22 cellular contexts compared by ENCODE assay signal in the genomic region with DNA sequence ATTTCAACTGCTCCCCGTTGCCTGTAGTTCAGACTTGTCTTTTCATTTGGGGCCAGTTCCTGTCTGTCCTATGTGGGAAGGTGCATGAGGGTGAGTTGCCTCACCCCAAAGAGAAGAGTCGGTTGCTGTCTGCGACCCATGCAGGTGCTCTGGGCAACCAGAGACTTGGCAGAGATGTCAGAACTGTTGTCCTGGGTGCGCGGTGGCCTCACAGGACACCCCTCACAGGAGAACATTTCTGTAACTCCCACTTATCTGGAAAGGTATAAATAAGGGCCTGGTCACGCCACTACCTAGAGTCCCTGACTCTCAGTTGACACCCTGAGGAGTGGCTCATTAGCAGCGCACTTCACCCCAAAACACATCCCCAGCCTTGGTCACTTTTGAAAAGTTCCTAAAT. TPM values are rescaled to one million over a fixed set of nuclear protein-coding genes. Genes with fewer than 3 reads are reported as not detected.
DNase-seq lines count a peak whose midpoint lies in the region; ATAC-seq, FAIRE-seq and TF ChIP-seq lines count a peak whose summit lies in the region.
"Had no signal": no experiment of that assay in that cellular context is flagged by ENCODE, and none has a peak within 500 bp of the region (broad histone marks: within the 10 kb centered on the region; RNA-seq: fewer than 3 reads in every experiment).

No MANE protein-coding gene starts in this region.

- no peak overlapping the region for H3K4me2 ChIP-seq in HepG2 (ENCODE audit: low read depth, low read length)
- H3K4me2 ChIP-seq: BLaER1 had no signal

- peak; percentile 3 for DNase-seq in activated T-cell treated with anti-CD3 and anti-CD28 coated beads, Interleukin-2, amount 50 U/mL, for 1 hour
- DNase-seq in activated T-cell treated with anti-CD3 and anti-CD28 coated beads, Interleukin-2, amount 50 U/mL, for 48 hours: no peak
- peak in 2 of 3 donors; percentile 29 to 31 for DNase-seq in right lobe of liver
- no peak for DNase-seq in HepG2 (ENCODE audit: low spot score)
- no peak for DNase-seq in neural crest cell (ENCODE audit: low read depth, low spot score)
- DNase-seq in upper lobe of right lung: peak; percentile 36
- no peak for DNase-seq in NCI-H446 (lab: John Stamatoyannopoulos, UW)
- DNase-seq: CD4-positive, alpha-beta memory T cell; DMS153; DMS79; GDM1; GM23248; HCEC 1CT had no signal

- no peak overlapping the region for H2AFZ ChIP-seq in HepG2 (ENCODE audit: low read length)
- H2AFZ ChIP-seq: GM23248 had no signal

- H3K27me3 Mint-ChIP-seq in neural crest cell (ENCODE audit: low read depth): peaks cover 12% of the 10 kb centered on the region

- H3K9me3 Mint-ChIP-seq in neural crest cell: no peaks in the 10 kb centered on the region
- H3K9me3 Mint-ChIP-seq: CD4-positive, alpha-beta memory T cell had no signal

- no peak for TF ChIP-seq POLR2A in right lobe of liver (IDR thresholded peaks at IDR 0.05)
- TF ChIP-seq POLR2A in HepG2 (IDR thresholded peaks at IDR 0.05; ENCODE audit: insufficient read depth in 1 of 2, low read depth in 2 of 2, low read length in 2 of 2): no peak

- H3K4me1 ChIP-seq in right lobe of liver: no peaks in the 10 kb centered on the region
- no peaks in the 10 kb centered on the region for H3K4me1 ChIP-seq in HepG2 (ENCODE audit: insufficient read depth, low read length)
- H3K4me1 ChIP-seq in upper lobe of right lung: no peaks in the 10 kb centered on the region

- no peak for TF ChIP-seq RAD21 in HepG2 (CRISPR knock-in tag; IDR thresholded peaks at IDR 0.05)

- H3K4me1 Mint-ChIP-seq in neural crest cell: no peaks in the 10 kb centered on the region
- H3K4me1 Mint-ChIP-seq: CD14-positive monocyte; CD4-positive, alpha-beta memory T cell had no signal

- no peak overlapping the region for H3K9ac ChIP-seq in HepG2 (ENCODE audit: insufficient read depth, low read depth, low read length)
- H3K9ac ChIP-seq: BLaER1, GM23248 had no signal

- no peak overlapping the region for H3K27ac ChIP-seq in right lobe of liver
- H3K27ac ChIP-seq in HepG2 (ENCODE audit: extremely low read length, insufficient read depth, low read length): no peak overlapping the region
- H3K27ac ChIP-seq in upper lobe of right lung: no peak overlapping the region
- H3K27ac ChIP-seq: 22Rv1, BLaER1, GM23248 had no signal

- H3K4me3 ChIP-seq in right lobe of liver (no peak overlapping the region), HepG2 (replicated peaks in 1 of 3; ENCODE audit: insufficient read depth in 1 of 3, low read depth in 2 of 3, low read length in 3 of 3) (no peak overlapping the region), upper lobe of right lung (no peak overlapping the region)
- H3K4me3 ChIP-seq: BLaER1, GM23248 had no signal

- POLR2A ChIA-PET in HepG2 (lab: Yijun Ruan, JAX): no interaction called here

- H3K27ac Mint-ChIP-seq in neural crest cell (ENCODE audit: unreplicated experiment): no peak overlapping the region
- H3K27ac Mint-ChIP-seq: CD14-positive monocyte; CD4-positive, alpha-beta memory T cell had no signal

- in situ Hi-C loops in HepG2 (cut with HindIII; ENCODE audit: extremely low pct_ligation_motif_present, low pct_unique_long_range_greater_than_20kb): no loop called here

- intact Hi-C loops in right lobe of liver (cut with DNase I): no loop called here
- intact Hi-C loops in HepG2 (cut with micrococcal nuclease; ENCODE audit: unreplicated experiment): no loop called here
- intact Hi-C loops in upper lobe of right lung (cut with DNase I): no loop called here

- no peaks in the 10 kb centered on the region for H3K79me2 ChIP-seq in HepG2 (ENCODE audit: insufficient read depth, low read length)

- no peaks in the 10 kb centered on the region for H3K9me3 ChIP-seq in right lobe of liver
- H3K9me3 ChIP-seq in HepG2 (ENCODE audit: low read length): no peaks in the 10 kb centered on the region
- H3K9me3 ChIP-seq in upper lobe of right lung: no peaks in the 10 kb centered on the region
- H3K9me3 ChIP-seq: BLaER1 had no signal

- H4K20me1 ChIP-seq in HepG2 (ENCODE audit: insufficient read depth, low read length): no peaks in the 10 kb centered on the region

- no peak for TF ChIP-seq EP300 in HepG2 (IDR thresholded peaks at IDR 0.05; ENCODE audit: low read depth in 2 of 2, low read length in 2 of 2)
- TF ChIP-seq EP300 in HepG2 (CRISPR knock-in tag; IDR thresholded peaks at IDR 0.05; ENCODE audit: borderline replicate concordance): no peak

- H3K36me3 ChIP-seq in right lobe of liver (no peaks in the 10 kb centered on the region), HepG2 (replicated peaks in 1 of 2; ENCODE audit: control insufficient read depth in 1 of 2, insufficient read depth in 2 of 2, low read length in 2 of 2) (no peaks in the 10 kb centered on the region), upper lobe of right lung (no peaks in the 10 kb centered on the region)

- no peaks in the 10 kb centered on the region for H3K36me3 Mint-ChIP-seq in neural crest cell (ENCODE audit: low read depth)
- H3K36me3 Mint-ChIP-seq: CD4-positive, alpha-beta memory T cell had no signal

- TF ChIP-seq CTCF in right lobe of liver (IDR thresholded peaks at IDR 0.05) (no peak), HepG2 (CRISPR knock-in tag; IDR thresholded peaks at IDR 0.05) (no peak), neural crest cell (conservative IDR thresholded peaks at IDR 0.05) (no peak), upper lobe of right lung (IDR thresholded peaks at IDR 0.05) (no peak)

- no TSS peak for BruUV-seq in HepG2 (replicated peaks; lab: Mats Ljungman, UMichigan)

- ATAC-seq in right lobe of liver (no peak), HepG2 (no peak), upper lobe of right lung (no peak), HG03439 (IDR thresholded peaks at IDR 0.05; ENCODE audit: unreplicated experiment) (no peak)

- H3K27me3 ChIP-seq in right lobe of liver: no peaks in the 10 kb centered on the region
- peaks cover 1 to 20% of the 10 kb centered on the region in 2 experiments; a peak in 3 of 5 replicates for H3K27me3 ChIP-seq in HepG2 (ENCODE audit: control insufficient read depth in 1 of 2, insufficient read depth in 2 of 2, low read length in 2 of 2)
- H3K27me3 ChIP-seq in upper lobe of right lung: peaks cover 43% of the 10 kb centered on the region

- no peak for FAIRE-seq in HepG2 (lab: Jason Lieb, UNC)
- FAIRE-seq: GM12892, GM18507, H54, HTR-8/SVneo had no signal

- 53% methylated on average over 3 of the region's 7 CpGs for WGBS in right lobe of liver (ENCODE audit: insufficient coverage, low coverage, low lambda C conversion rate, missing lambda C conversion rate)
- WGBS in HepG2 (ENCODE audit: low lambda C conversion rate): 64% methylated on average over 7 of the region's 7 CpGs

- CTCF ChIA-PET in HepG2 (lab: Yijun Ruan, JAX; ENCODE audit: low intra/inter-chr PET ratio, low total read pairs): no interaction called here

- H3K4me3 Mint-ChIP-seq in neural crest cell: peak overlapping the region; percentile 31
- H3K4me3 Mint-ChIP-seq: CD4-positive, alpha-beta memory T cell had no signal

RNA-seq across cellular contexts. Expression of a gene that starts 9.7 kb away (rescaled TPM):
- total RNA-seq in right lobe of liver (under 1 TPM in 2 of 6 experiments, not detected in 4; 0.02 to 0.05 TPM), HepG2 (2016; rRNA removed; fragmentation: Illumina TruSeq; extraction: Trizol) (1.6 and 3.3 TPM in 2 replicates), neural crest cell (18.8 and 19.5 TPM in 2 replicates), upper lobe of right lung (0.46 TPM)
- 0.40 and 0.53 TPM in 2 replicates for total RNA-seq in HepG2 (2016; cell fraction: cytosol; rRNA removed; fragmentation: Illumina TruSeq; extraction: Trizol; ENCODE audit: low read depth)
- total RNA-seq in HepG2 (2016; cell fraction: insoluble cytoplasmic fraction; rRNA removed; fragmentation: Illumina TruSeq; extraction: Trizol): 1.7 and 3.2 TPM in 2 replicates
- total RNA-seq in HepG2 (2016; cell fraction: membrane; rRNA removed; fragmentation: Illumina TruSeq; extraction: Trizol): 1.5 and 1.7 TPM in 2 replicates
- total RNA-seq in HepG2 (2016; cell fraction: nucleus; rRNA removed; fragmentation: Illumina TruSeq; extraction: Trizol): 2.9 and 3.4 TPM in 2 replicates
- polyA plus RNA-seq in HepG2 (2011; rRNA removed): 2.2 and 3.4 TPM in 2 replicates
- polyA plus RNA-seq in HepG2 (2011; cell fraction: cytosol; rRNA removed): 4.1 and 4.4 TPM in 2 replicates
- polyA plus RNA-seq in HepG2 (2011; cell fraction: nucleus; rRNA removed): 11.8 TPM in 2 replicates
- 1.1 and 3.9 TPM in 2 replicates for polyA plus RNA-seq in HepG2 (2012)
- polyA plus RNA-seq in HepG2 (2016; cell fraction: cytosol; fragmentation: Illumina TruSeq; extraction: Trizol; ENCODE audit: low read depth): 0.63 and 0.64 TPM in 2 replicates
- 3.1 and 3.9 TPM in 2 replicates for polyA plus RNA-seq in HepG2 (2016; cell fraction: insoluble cytoplasmic fraction; fragmentation: Illumina TruSeq; extraction: Trizol; ENCODE audit: low read depth)
- polyA plus RNA-seq in HepG2 (2016; cell fraction: membrane; fragmentation: Illumina TruSeq; extraction: Trizol; ENCODE audit: low read depth): 1.5 and 1.8 TPM in 2 replicates
- 8.3 and 8.8 TPM in 2 replicates for polyA plus RNA-seq in HepG2 (2016; cell fraction: nucleus; fragmentation: Illumina TruSeq; extraction: Trizol; ENCODE audit: insufficient read depth, low read depth)
- 10.6 and 14.5 TPM in 2 replicates for polyA minus RNA-seq in HepG2 (2011; rRNA and poly(A)+ RNA removed; ENCODE audit: low replicate concordance)
- 3.8 and 4.2 TPM in 2 replicates for polyA minus RNA-seq in HepG2 (2011; cell fraction: cytosol; rRNA and poly(A)+ RNA removed)
- polyA minus RNA-seq in HepG2 (2011; cell fraction: nucleus; rRNA and poly(A)+ RNA removed): 2.4 and 2.9 TPM in 2 replicates
- total RNA-seq: CD4-positive, alpha-beta memory T cell; GM23248 had no signal
- polyA plus RNA-seq: AG04450; CD14-positive monocyte; CD4-positive, alpha-beta memory T cell had no signal

RNA-seq across cellular contexts. Expression of a gene that starts 40.6 kb away (rescaled TPM):
- total RNA-seq in right lobe of liver (10 to 100 TPM in 2 of 6 experiments, 1 to 10 TPM in 4; 6.6 to 14.7 (median 8.7) TPM), HepG2 (2016; rRNA removed; fragmentation: Illumina TruSeq; extraction: Trizol) (11.4 and 18.5 TPM in 2 replicates), neural crest cell (54.3 and 55.2 TPM in 2 replicates), upper lobe of right lung (22.7 TPM)
- 11.0 and 11.5 TPM in 2 replicates for total RNA-seq in HepG2 (2016; cell fraction: cytosol; rRNA removed; fragmentation: Illumina TruSeq; extraction: Trizol; ENCODE audit: low read depth)
- total RNA-seq in HepG2 (2016; cell fraction: insoluble cytoplasmic fraction; rRNA removed; fragmentation: Illumina TruSeq; extraction: Trizol): 10.3 and 19.4 TPM in 2 replicates
- 15.4 and 15.7 TPM in 2 replicates for total RNA-seq in HepG2 (2016; cell fraction: membrane; rRNA removed; fragmentation: Illumina TruSeq; extraction: Trizol)
- total RNA-seq in HepG2 (2016; cell fraction: nucleus; rRNA removed; fragmentation: Illumina TruSeq; extraction: Trizol): 15.3 and 18.5 TPM in 2 replicates
- polyA plus RNA-seq in HepG2 (2011; rRNA removed): 13.3 and 14.6 TPM in 2 replicates
- 6.5 and 13.6 TPM in 2 replicates for polyA plus RNA-seq in HepG2 (2011; cell fraction: cytosol; rRNA removed)
- 45.3 and 58.0 TPM in 2 replicates for polyA plus RNA-seq in HepG2 (2011; cell fraction: nucleus; rRNA removed)
- 16.5 and 18.9 TPM in 2 replicates for polyA plus RNA-seq in HepG2 (2012)
- 6.0 and 6.9 TPM in 2 replicates for polyA plus RNA-seq in HepG2 (2016; cell fraction: cytosol; fragmentation: Illumina TruSeq; extraction: Trizol; ENCODE audit: low read depth)
- polyA plus RNA-seq in HepG2 (2016; cell fraction: insoluble cytoplasmic fraction; fragmentation: Illumina TruSeq; extraction: Trizol; ENCODE audit: low read depth): 18.4 and 25.2 TPM in 2 replicates
- polyA plus RNA-seq in HepG2 (2016; cell fraction: membrane; fragmentation: Illumina TruSeq; extraction: Trizol; ENCODE audit: low read depth): 9.2 and 10.2 TPM in 2 replicates
- polyA plus RNA-seq in HepG2 (2016; cell fraction: nucleus; fragmentation: Illumina TruSeq; extraction: Trizol; ENCODE audit: insufficient read depth, low read depth): 43.4 and 47.9 TPM in 2 replicates
- polyA minus RNA-seq in HepG2 (2011; rRNA and poly(A)+ RNA removed; ENCODE audit: low replicate concordance): 8.8 and 40.6 TPM in 2 replicates
- polyA minus RNA-seq in HepG2 (2011; cell fraction: cytosol; rRNA and poly(A)+ RNA removed): 11.3 and 19.9 TPM in 2 replicates
- polyA minus RNA-seq in HepG2 (2011; cell fraction: nucleus; rRNA and poly(A)+ RNA removed): 29.0 and 37.0 TPM in 2 replicates

Comparison
In these comparisons a context has a peak if more than half of its experiments do, and no peak if none do; other contexts are left out.
1. DNase-seq: peak in activated T-cell treated with anti-CD3 and anti-CD28 coated beads, Interleukin-2, amount 50 U/mL, for 1 hour (single experiment), right lobe of liver (2 of 3) and upper lobe of right lung (single experiment); none in activated T-cell treated with anti-CD3 and anti-CD28 coated beads, Interleukin-2, amount 50 U/mL, for 48 hours (0 of 2), HepG2 (single experiment), neural crest cell (single experiment) and NCI-H446 (0 of 2).